ENCODE assay signal across 2 cellular contexts in genomic region chr9:134337469-134337868, GRCh38.
TF ChIP-seq lines count a peak whose summit lies in the region.

No MANE protein-coding gene starts in this region.

TF ChIP-seq in SK-N-SH, 30 proteins besides CTCF, POLR2A, EP300 and RAD21:
- no peak for TF ChIP-seq ZBTB33 (IDR thresholded peaks at IDR 0.05; ENCODE audit: borderline replicate concordance, low read depth)
- TF ChIP-seq YY1 (IDR thresholded peaks at IDR 0.05; ENCODE audit: low read depth), result no peak
- TF ChIP-seq FOXM1 (IDR thresholded peaks at IDR 0.05; ENCODE audit: low read depth), result no peak
- no peak for TF ChIP-seq TEAD4 (IDR thresholded peaks at IDR 0.05; ENCODE audit: borderline replicate concordance, insufficient read depth)
- no peak for TF ChIP-seq REST (IDR thresholded peaks at IDR 0.05; ENCODE audit: low read depth, low read length)
- no peak for TF ChIP-seq IRF3 (IDR thresholded peaks at IDR 0.05; ENCODE audit: low read depth, low read length)
- no peak for TF ChIP-seq JUND (IDR thresholded peaks at IDR 0.05)
- no peak for TF ChIP-seq GATA2 (CRISPR knock-in tag; IDR thresholded peaks at IDR 0.05)

TF ChIP-seq in WTC11, 78 proteins besides CTCF, POLR2A, EP300 and RAD21:
- no peak for TF ChIP-seq CDX4 (CRISPR knock-in tag; IDR thresholded peaks at IDR 0.05; ENCODE audit: borderline replicate concordance)
- no peak for TF ChIP-seq ATF3 (CRISPR knock-in tag; conservative IDR thresholded peaks at IDR 0.05)
- no peak for TF ChIP-seq NR2C2 (CRISPR knock-in tag; IDR thresholded peaks at IDR 0.05)
- TF ChIP-seq AFF4 (CRISPR knock-in tag; IDR thresholded peaks at IDR 0.05; ENCODE audit: borderline replicate concordance), result no peak
- TF ChIP-seq FOXP4 (CRISPR knock-in tag; IDR thresholded peaks at IDR 0.05), result no peak
- TF ChIP-seq ZNF532 (CRISPR knock-in tag; IDR thresholded peaks at IDR 0.05; ENCODE audit: borderline replicate concordance), result no peak
- no peak for TF ChIP-seq PREB (CRISPR knock-in tag; IDR thresholded peaks at IDR 0.05; ENCODE audit: borderline replicate concordance)
- no peak for TF ChIP-seq FOXK1 (CRISPR knock-in tag; IDR thresholded peaks at IDR 0.05)
- TF ChIP-seq HMGA2 (CRISPR knock-in tag; IDR thresholded peaks at IDR 0.05), result no peak
- no peak for TF ChIP-seq NFATC4 (CRISPR knock-in tag; IDR thresholded peaks at IDR 0.05)
- no peak for TF ChIP-seq MYBL2 (CRISPR knock-in tag; IDR thresholded peaks at IDR 0.05)
- TF ChIP-seq ATF6 (CRISPR knock-in tag; IDR thresholded peaks at IDR 0.05), result no peak
- TF ChIP-seq ETV6 (CRISPR knock-in tag; IDR thresholded peaks at IDR 0.05), result no peak
- no peak for TF ChIP-seq NR3C1 (CRISPR knock-in tag; conservative IDR thresholded peaks at IDR 0.05; ENCODE audit: low read depth)
- no peak for TF ChIP-seq ZNF138 (CRISPR knock-in tag; conservative IDR thresholded peaks at IDR 0.05)
